8 cellular contexts compared by ENCODE assay signal in the genomic region with DNA sequence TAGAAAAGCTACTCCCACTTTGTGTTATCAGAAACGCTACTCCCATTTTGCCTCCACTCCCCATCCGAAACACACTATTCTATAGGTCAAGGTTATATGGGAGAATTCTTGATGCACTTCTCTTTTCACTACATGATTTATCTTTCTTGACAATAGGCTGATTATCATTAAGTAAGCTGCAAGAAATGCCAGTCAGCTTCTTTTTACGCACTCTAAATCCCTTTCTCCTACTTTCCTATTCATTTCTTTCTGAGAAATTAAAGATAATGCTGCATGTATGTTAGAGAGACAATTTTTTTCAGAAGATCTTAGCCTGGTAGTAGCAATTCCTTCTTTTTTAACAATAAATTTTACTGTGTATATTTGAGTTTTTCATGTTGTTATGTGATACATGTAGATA.
"Had no signal": no experiment of that assay in that cellular context is flagged by ENCODE, and none has a peak within 500 bp of the region (broad histone marks: within the 10 kb centered on the region; RNA-seq: fewer than 3 reads in every experiment).

No MANE protein-coding gene starts in this region.

- DNase-seq: GDM1, GF-D8 had no signal

- H3K4me3 ChIP-seq: GM12878 had no signal

- FAIRE-seq: G401.6, GM12878, GM12891, GM12892, GM18507, GM19239 had no signal

- ATAC-seq: GM12878 had no signal
